ENCODE assay signal across 8 cellular contexts in the genomic region with DNA sequence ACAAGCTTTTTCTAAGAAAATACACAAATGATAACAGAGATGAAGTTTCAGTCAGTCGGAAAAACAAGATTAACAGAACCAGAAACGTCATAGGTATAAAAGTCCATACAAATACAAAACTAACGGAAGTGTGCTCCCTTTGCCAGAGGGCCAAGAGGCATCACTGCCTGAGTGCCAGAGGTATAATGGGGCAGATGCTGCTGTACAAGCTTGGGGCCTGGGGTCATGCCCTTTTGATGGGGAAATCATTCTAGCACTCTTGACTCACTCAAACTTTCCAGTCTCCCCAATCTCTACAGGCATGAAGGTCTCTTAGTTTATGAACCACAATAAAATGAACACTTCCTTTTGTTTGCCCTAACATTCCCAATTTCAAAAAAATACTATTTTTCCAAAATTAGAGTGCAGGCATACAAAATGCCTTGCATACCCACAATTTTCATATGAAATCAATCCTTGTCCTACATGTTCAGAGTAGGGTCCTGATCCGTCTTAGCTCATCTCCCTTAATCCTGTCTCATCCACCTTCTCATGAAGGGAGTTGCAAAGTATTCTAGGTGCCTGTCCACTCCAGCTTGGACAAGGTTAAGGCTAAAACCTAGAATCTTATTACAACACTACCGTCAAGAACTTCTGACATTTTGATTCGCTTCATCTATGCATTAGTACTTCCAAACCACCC. TPM values are rescaled to one million over a fixed set of nuclear protein-coding genes. Genes with fewer than 3 reads are reported as not detected.
DNase-seq lines count a peak whose midpoint lies in the region; ATAC-seq and TF ChIP-seq lines count a peak whose summit lies in the region.

No MANE protein-coding gene starts in this region.

- peaks cover 49% of the 10 kb centered on the region for H3K4me1 Mint-ChIP-seq in activated T-cell treated with anti-CD3 and anti-CD28 coated beads, Interleukin-2, amount 50 U/mL, for 24 hours (ENCODE audit: low read depth)
- H3K4me1 Mint-ChIP-seq in activated T-helper 17 cell treated with anti-CD3 and anti-CD28 coated beads, Interleukin-2, amount 50 U/mL, for 72 hours, result peaks cover 24% of the 10 kb centered on the region
- peaks cover 47 to 54% of the 10 kb centered on the region in 2 donors for H3K4me1 Mint-ChIP-seq in immature natural killer cell

- DNase-seq in activated T-cell treated with anti-CD3 and anti-CD28 coated beads, Interleukin-2, amount 50 U/mL, for 24 hours, result no peak
- no peak for DNase-seq in activated T-cell treated with anti-CD3 and anti-CD28 coated beads, Interleukin-2, amount 50 U/mL, for 48 hours
- no peak for DNase-seq in immature natural killer cell
- no peak for DNase-seq in thoracic aorta (ENCODE audit: low spot score)
- no peak for DNase-seq in D341Med (ENCODE audit: low spot score)
- no peak for DNase-seq in A172 (ENCODE audit: low spot score)

- no peaks in the 10 kb centered on the region for H3K9me3 Mint-ChIP-seq in activated T-cell treated with anti-CD3 and anti-CD28 coated beads, Interleukin-2, amount 50 U/mL, for 24 hours
- H3K9me3 Mint-ChIP-seq in activated T-helper 17 cell treated with anti-CD3 and anti-CD28 coated beads, Interleukin-2, amount 50 U/mL, for 72 hours, result no peaks in the 10 kb centered on the region
- no peaks in the 10 kb centered on the region for H3K9me3 Mint-ChIP-seq in immature natural killer cell

- H3K27me3 ChIP-seq in thoracic aorta (replicated peaks; ENCODE audit: insufficient read depth), result no peaks in the 10 kb centered on the region

- peaks cover 14 to 29% of the 10 kb centered on the region in 2 donors for H3K4me1 ChIP-seq in thoracic aorta (ENCODE audit: control insufficient read depth in 1 of 2, low read depth in 2 of 2)

- no peak overlapping the region for H3K27ac ChIP-seq in thoracic aorta

- peaks cover 26% of the 10 kb centered on the region for H3K36me3 ChIP-seq in thoracic aorta

- peak overlapping the region; percentile 91 for H3K4me3 Mint-ChIP-seq in activated T-cell treated with anti-CD3 and anti-CD28 coated beads, Interleukin-2, amount 50 U/mL, for 24 hours
- peak overlapping the region; percentile 96 for H3K4me3 Mint-ChIP-seq in activated T-helper 17 cell treated with anti-CD3 and anti-CD28 coated beads, Interleukin-2, amount 50 U/mL, for 72 hours
- H3K4me3 Mint-ChIP-seq in immature natural killer cell, result peak overlapping the region; percentile 87 to 99 (median 97)

- H3K9me3 ChIP-seq in thoracic aorta, result no peaks in the 10 kb centered on the region

- TF ChIP-seq CTCF in thoracic aorta (IDR thresholded peaks at IDR 0.05), result no peak

- H3K4me3 ChIP-seq in thoracic aorta, result peak overlapping the region; percentile 86

- peak overlapping the region; percentile 95 for H3K27ac Mint-ChIP-seq in activated T-cell treated with anti-CD3 and anti-CD28 coated beads, Interleukin-2, amount 50 U/mL, for 24 hours
- H3K27ac Mint-ChIP-seq in activated T-helper 17 cell treated with anti-CD3 and anti-CD28 coated beads, Interleukin-2, amount 50 U/mL, for 72 hours, result peak overlapping the region; percentile 96
- peak overlapping the region; percentile 67 to 96 (median 86) for H3K27ac Mint-ChIP-seq in immature natural killer cell

- H3K27me3 Mint-ChIP-seq in activated T-cell treated with anti-CD3 and anti-CD28 coated beads, Interleukin-2, amount 50 U/mL, for 24 hours, result no peaks in the 10 kb centered on the region
- H3K27me3 Mint-ChIP-seq in activated T-helper 17 cell treated with anti-CD3 and anti-CD28 coated beads, Interleukin-2, amount 50 U/mL, for 72 hours, result no peaks in the 10 kb centered on the region
- H3K27me3 Mint-ChIP-seq in immature natural killer cell (ENCODE audit: low read depth in 3 of 3), result peaks cover 2 to 8% (median 4%) of the 10 kb centered on the region in 3 donors

- ATAC-seq in activated T-helper 17 cell treated with anti-CD3 and anti-CD28 coated beads, Interleukin-2, amount 50 U/mL, for 72 hours (replicated peaks), result no peak
- ATAC-seq in thoracic aorta (ENCODE audit: insufficient number of reproducible peaks, low FRiP score, low read depth) (no peak), GM19351 (IDR thresholded peaks at IDR 0.05; ENCODE audit: unreplicated experiment) (no peak)

- peaks cover 63% of the 10 kb centered on the region for H3K36me3 Mint-ChIP-seq in activated T-cell treated with anti-CD3 and anti-CD28 coated beads, Interleukin-2, amount 50 U/mL, for 24 hours (ENCODE audit: low read depth)
- peaks cover 60% of the 10 kb centered on the region for H3K36me3 Mint-ChIP-seq in activated T-helper 17 cell treated with anti-CD3 and anti-CD28 coated beads, Interleukin-2, amount 50 U/mL, for 72 hours (ENCODE audit: low read depth)
- H3K36me3 Mint-ChIP-seq in immature natural killer cell, result peaks cover 6 to 19% (median 11%) of the 10 kb centered on the region in 3 donors

RNA-seq across cellular contexts. Expression of gene RPL22, which starts 1.5 kb away (rescaled TPM):
- 100 to 1,000 TPM; 437 to 506 TPM for total RNA-seq in activated T-helper 17 cell treated with anti-CD3 and anti-CD28 coated beads, Interleukin-2, amount 50 U/mL, for 72 hours
- 100 to 1,000 TPM in 2 of 3 donors, 10 to 100 TPM in 1; 62.3 to 129 (median 124) TPM for polyA plus RNA-seq in immature natural killer cell
- total RNA-seq in thoracic aorta, result 100 to 1,000 TPM in 1 of 2 donors, 10 to 100 TPM in 1; 80.4 to 130 TPM
- 88.4 and 112 TPM in 2 replicates for total RNA-seq in A172 (2014; rRNA removed; shearing (Covaris generic))

RNA-seq across cellular contexts. Expression of gene RNF207, which starts 8.0 kb away (rescaled TPM):
- total RNA-seq in activated T-helper 17 cell treated with anti-CD3 and anti-CD28 coated beads, Interleukin-2, amount 50 U/mL, for 72 hours, result 10 to 100 TPM; 20.1 to 21.9 TPM
- 1 to 10 TPM in 1 of 3 donors, under 1 TPM in 1, not detected in 1; 0.19 to 3.0 TPM for polyA plus RNA-seq in immature natural killer cell
- total RNA-seq in thoracic aorta, result 10 to 100 TPM; 30.5 to 50.1 TPM
- total RNA-seq in A172 (2014; rRNA removed; shearing (Covaris generic)), result 4.0 and 6.3 TPM in 2 replicates

RNA-seq across cellular contexts. Expression of gene CHD5, which starts 17.8 kb away (rescaled TPM):
- total RNA-seq in activated T-helper 17 cell treated with anti-CD3 and anti-CD28 coated beads, Interleukin-2, amount 50 U/mL, for 72 hours, result 1 to 10 TPM in 1 of 2 donors, under 1 TPM in 1; 0.43 to 1.2 TPM
- polyA plus RNA-seq in immature natural killer cell, result under 1 TPM in 1 of 3 donors, not detected in 2; 0.12 TPM
- 1 to 10 TPM; 1.1 to 3.2 TPM for total RNA-seq in thoracic aorta
- total RNA-seq in A172 (2014; rRNA removed; shearing (Covaris generic)), result 0.98 TPM in 2 replicates

RNA-seq across cellular contexts. Expression of gene ICMT, which starts 37.9 kb away (rescaled TPM):
- total RNA-seq in activated T-helper 17 cell treated with anti-CD3 and anti-CD28 coated beads, Interleukin-2, amount 50 U/mL, for 72 hours, result 10 to 100 TPM; 26.7 to 62.4 TPM
- polyA plus RNA-seq in immature natural killer cell, result 10 to 100 TPM; 17.3 to 30.7 (median 20.4) TPM
- 10 to 100 TPM; 65.3 to 90.0 TPM for total RNA-seq in thoracic aorta
- 62.7 and 66.4 TPM in 2 replicates for total RNA-seq in A172 (2014; rRNA removed; shearing (Covaris generic))

RNA-seq across cellular contexts. Expression of gene HES3, which starts 46.1 kb away (rescaled TPM):
- total RNA-seq in activated T-helper 17 cell treated with anti-CD3 and anti-CD28 coated beads, Interleukin-2, amount 50 U/mL, for 72 hours, result not detected
- polyA plus RNA-seq in immature natural killer cell, result not detected
- not detected for total RNA-seq in thoracic aorta
- total RNA-seq in A172 (2014; rRNA removed; shearing (Covaris generic)), result not detected in 2 replicates
